Comparison of ENCODE assay signal across 9 cellular contexts in the genomic region with DNA sequence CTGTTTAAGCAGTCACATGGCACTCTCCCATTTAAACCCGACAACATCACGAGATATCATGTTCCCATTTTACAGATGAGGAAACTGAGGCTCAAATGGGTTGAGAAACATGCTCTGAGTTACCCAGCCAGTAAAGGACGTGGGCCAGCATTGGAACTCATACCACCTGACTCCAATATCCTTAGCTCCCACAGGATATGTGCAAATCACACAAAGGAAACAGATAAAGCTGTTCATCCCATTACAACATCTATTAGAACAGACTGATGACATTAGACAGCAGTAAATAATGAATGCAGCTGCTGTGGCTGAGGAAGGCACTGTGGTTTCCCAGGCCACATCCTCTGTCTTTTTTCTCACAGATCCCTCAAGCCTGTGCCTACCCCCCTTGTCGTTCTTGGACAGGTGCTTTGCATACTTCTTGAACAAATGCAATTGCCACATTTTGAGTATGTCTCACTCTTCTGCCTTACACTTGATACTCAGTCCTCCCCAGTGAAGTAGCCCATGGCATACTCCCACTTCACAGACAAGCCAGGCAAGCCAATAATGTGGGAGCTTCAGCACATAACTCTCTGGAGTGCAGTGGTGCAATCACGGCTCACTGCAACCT. TPM values are rescaled to one million over a fixed set of nuclear protein-coding genes. Genes with fewer than 3 reads are reported as not detected.
DNase-seq lines count a peak whose midpoint lies in the region; ATAC-seq and TF ChIP-seq lines count a peak whose summit lies in the region.
"Had no signal": no experiment of that assay in that cellular context is flagged by ENCODE, and none has a peak within 500 bp of the region (broad histone marks: within the 10 kb centered on the region; RNA-seq: fewer than 3 reads in every experiment).

No MANE protein-coding gene starts in this region.

- TF ChIP-seq RAD21 in liver (IDR thresholded peaks at IDR 0.05): no peak

- DNase-seq in RPMI8226 (peak; percentile 79), DMS153 treated with DMSO at 0.1 percent for 48 hours (lab: John Stamatoyannopoulos, UW; ENCODE audit: unreplicated experiment) (no peak), superior temporal gyrus (ENCODE audit: extremely low spot score) (no peak), vagina (ENCODE audit: extremely low spot score in 2 of 2) (no peak), retina (no peak)

- H3K27ac ChIP-seq in liver (ENCODE audit: low read depth in 1 of 2, low read length in 2 of 2): peak overlapping the region; percentile 28 to 56
- H3K27ac ChIP-seq in vagina: no peak overlapping the region

- H3K27me3 ChIP-seq in liver (ENCODE audit: control insufficient read depth in 4 of 4, insufficient read depth in 4 of 4, low read length in 3 of 4) (no peaks in the 10 kb centered on the region), vagina (no peaks in the 10 kb centered on the region)

- H3K36me3 ChIP-seq in liver (ENCODE audit: control insufficient read depth in 4 of 4, insufficient read depth in 3 of 4, low read depth in 1 of 4, low read length in 3 of 4) (no peaks in the 10 kb centered on the region), vagina (no peaks in the 10 kb centered on the region)

- ATAC-seq in GM18907 (IDR thresholded peaks at IDR 0.05; ENCODE audit: unreplicated experiment) (peak; percentile 100), HG02763 (IDR thresholded peaks at IDR 0.05; ENCODE audit: unreplicated experiment) (peak; percentile 99)
- ATAC-seq: Panc1 had no signal

- TF ChIP-seq CTCF in liver (IDR thresholded peaks at IDR 0.05; ENCODE audit: low read depth, low read length, missing input control) (no peak), vagina (IDR thresholded peaks at IDR 0.05) (no peak)

- intact Hi-C loops in vagina (cut with DNase I): no loop called here

- TF ChIP-seq POLR2A in vagina (IDR thresholded peaks at IDR 0.05): no peak

- H3K9ac ChIP-seq in liver (ENCODE audit: low read depth in 1 of 2, low read length in 2 of 2): no peak overlapping the region

- no peaks in the 10 kb centered on the region for H3K9me3 ChIP-seq in liver (ENCODE audit: control insufficient read depth in 4 of 4, low read length in 3 of 4)
- H3K9me3 ChIP-seq in vagina: no peaks in the 10 kb centered on the region

- WGBS in liver: 69% methylated on average over 5 of the region's 5 CpGs

- no peak overlapping the region for H3K4me3 ChIP-seq in liver (ENCODE audit: low read depth in 1 of 3, low read length in 3 of 3)
- no peak overlapping the region for H3K4me3 ChIP-seq in vagina

- H3K4me1 ChIP-seq in liver (ENCODE audit: control insufficient read depth in 4 of 4, insufficient read depth in 4 of 4, low read length in 3 of 4) (no peaks in the 10 kb centered on the region), vagina (peaks cover 14% of the 10 kb centered on the region)

TF ChIP-seq in liver, 16 proteins besides CTCF, POLR2A, EP300 and RAD21:
- TF ChIP-seq SP1 (IDR thresholded peaks at IDR 0.05): no peak
- no peak for TF ChIP-seq GABPA (IDR thresholded peaks at IDR 0.05 in 1 of 2, conservative IDR thresholded peaks at IDR 0.05 in 1 of 2)
- TF ChIP-seq HNF4G (IDR thresholded peaks at IDR 0.05): no peak
- TF ChIP-seq FOXA1 (IDR thresholded peaks at IDR 0.05): no peak
- no peak for TF ChIP-seq EGR1 (IDR thresholded peaks at IDR 0.05; ENCODE audit: low read depth in 2 of 2)
- TF ChIP-seq, protein P1, sequence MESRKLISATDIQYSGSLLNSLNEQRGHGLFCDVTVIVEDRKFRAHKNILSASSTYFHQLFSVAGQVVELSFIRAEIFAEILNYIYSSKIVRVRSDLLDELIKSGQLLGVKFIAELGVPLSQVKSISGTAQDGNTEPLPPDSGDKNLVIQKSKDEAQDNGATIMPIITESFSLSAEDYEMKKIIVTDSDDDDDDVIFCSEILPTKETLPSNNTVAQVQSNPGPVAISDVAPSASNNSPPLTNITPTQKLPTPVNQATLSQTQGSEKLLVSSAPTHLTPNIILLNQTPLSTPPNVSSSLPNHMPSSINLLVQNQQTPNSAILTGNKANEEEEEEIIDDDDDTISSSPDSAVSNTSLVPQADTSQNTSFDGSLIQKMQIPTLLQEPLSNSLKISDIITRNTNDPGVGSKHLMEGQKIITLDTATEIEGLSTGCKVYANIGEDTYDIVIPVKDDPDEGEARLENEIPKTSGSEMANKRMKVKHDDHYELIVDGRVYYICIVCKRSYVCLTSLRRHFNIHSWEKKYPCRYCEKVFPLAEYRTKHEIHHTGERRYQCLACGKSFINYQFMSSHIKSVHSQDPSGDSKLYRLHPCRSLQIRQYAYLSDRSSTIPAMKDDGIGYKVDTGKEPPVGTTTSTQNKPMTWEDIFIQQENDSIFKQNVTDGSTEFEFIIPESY (IDR thresholded peaks at IDR 0.05): no peak
- TF ChIP-seq, protein P2, sequence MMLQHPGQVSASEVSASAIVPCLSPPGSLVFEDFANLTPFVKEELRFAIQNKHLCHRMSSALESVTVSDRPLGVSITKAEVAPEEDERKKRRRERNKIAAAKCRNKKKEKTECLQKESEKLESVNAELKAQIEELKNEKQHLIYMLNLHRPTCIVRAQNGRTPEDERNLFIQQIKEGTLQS (IDR thresholded peaks at IDR 0.05): no peak
- no peak for TF ChIP-seq FOXA2 (IDR thresholded peaks at IDR 0.05)
- TF ChIP-seq, protein P3, sequence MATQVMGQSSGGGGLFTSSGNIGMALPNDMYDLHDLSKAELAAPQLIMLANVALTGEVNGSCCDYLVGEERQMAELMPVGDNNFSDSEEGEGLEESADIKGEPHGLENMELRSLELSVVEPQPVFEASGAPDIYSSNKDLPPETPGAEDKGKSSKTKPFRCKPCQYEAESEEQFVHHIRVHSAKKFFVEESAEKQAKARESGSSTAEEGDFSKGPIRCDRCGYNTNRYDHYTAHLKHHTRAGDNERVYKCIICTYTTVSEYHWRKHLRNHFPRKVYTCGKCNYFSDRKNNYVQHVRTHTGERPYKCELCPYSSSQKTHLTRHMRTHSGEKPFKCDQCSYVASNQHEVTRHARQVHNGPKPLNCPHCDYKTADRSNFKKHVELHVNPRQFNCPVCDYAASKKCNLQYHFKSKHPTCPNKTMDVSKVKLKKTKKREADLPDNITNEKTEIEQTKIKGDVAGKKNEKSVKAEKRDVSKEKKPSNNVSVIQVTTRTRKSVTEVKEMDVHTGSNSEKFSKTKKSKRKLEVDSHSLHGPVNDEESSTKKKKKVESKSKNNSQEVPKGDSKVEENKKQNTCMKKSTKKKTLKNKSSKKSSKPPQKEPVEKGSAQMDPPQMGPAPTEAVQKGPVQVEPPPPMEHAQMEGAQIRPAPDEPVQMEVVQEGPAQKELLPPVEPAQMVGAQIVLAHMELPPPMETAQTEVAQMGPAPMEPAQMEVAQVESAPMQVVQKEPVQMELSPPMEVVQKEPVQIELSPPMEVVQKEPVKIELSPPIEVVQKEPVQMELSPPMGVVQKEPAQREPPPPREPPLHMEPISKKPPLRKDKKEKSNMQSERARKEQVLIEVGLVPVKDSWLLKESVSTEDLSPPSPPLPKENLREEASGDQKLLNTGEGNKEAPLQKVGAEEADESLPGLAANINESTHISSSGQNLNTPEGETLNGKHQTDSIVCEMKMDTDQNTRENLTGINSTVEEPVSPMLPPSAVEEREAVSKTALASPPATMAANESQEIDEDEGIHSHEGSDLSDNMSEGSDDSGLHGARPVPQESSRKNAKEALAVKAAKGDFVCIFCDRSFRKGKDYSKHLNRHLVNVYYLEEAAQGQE (IDR thresholded peaks at IDR 0.05): no peak

RNA-seq across cellular contexts. Expression of a gene that starts 17.7 kb away (rescaled TPM):
- 10 to 100 TPM; 22.5 to 22.6 TPM for total RNA-seq in liver
- 1 to 10 TPM; 7.3 to 7.6 TPM for polyA plus RNA-seq in liver
- total RNA-seq in vagina: 53.5 TPM
